ENCODE assay signal across 1 cellular context in the genomic region with DNA sequence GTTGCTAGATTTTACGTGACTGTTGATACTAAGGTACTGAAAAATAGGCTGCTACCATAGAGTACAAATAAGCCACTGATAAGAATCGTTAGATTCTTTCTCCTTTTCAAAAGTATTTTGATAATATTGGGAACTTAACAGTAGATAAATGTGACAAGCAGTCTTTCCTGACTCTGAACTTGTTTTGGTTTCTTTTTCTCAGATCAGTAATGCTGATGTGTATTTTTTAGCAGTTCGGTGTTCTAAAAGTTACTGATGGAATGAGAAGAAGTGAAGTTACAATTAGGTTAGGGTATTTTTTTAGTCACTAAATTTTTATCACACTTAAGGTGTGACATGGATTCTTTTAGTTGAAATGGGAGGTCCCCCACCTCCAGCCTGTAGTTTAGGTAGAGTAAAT.
A peak's percentile ranks its signal among the peaks of the same experiment; 100 is the strongest.
TF ChIP-seq lines count a peak whose summit lies in the region.

No MANE protein-coding gene starts in this region.

TF ChIP-seq in H1, 55 proteins besides CTCF, POLR2A, EP300 and RAD21:
- TF ChIP-seq TBP (IDR thresholded peaks at IDR 0.05; ENCODE audit: low read depth, low read length) (no peak), CEBPB (IDR thresholded peaks at IDR 0.05; ENCODE audit: low read depth, low read length) (no peak), ASH2L (IDR thresholded peaks at IDR 0.05; ENCODE audit: low read length) (peak; percentile 1)
- TF ChIP-seq, protein P1, sequence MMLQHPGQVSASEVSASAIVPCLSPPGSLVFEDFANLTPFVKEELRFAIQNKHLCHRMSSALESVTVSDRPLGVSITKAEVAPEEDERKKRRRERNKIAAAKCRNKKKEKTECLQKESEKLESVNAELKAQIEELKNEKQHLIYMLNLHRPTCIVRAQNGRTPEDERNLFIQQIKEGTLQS (IDR thresholded peaks at IDR 0.05; ENCODE audit: insufficient read depth, low read depth, low read length): no peak
- TF ChIP-seq, protein P2, sequence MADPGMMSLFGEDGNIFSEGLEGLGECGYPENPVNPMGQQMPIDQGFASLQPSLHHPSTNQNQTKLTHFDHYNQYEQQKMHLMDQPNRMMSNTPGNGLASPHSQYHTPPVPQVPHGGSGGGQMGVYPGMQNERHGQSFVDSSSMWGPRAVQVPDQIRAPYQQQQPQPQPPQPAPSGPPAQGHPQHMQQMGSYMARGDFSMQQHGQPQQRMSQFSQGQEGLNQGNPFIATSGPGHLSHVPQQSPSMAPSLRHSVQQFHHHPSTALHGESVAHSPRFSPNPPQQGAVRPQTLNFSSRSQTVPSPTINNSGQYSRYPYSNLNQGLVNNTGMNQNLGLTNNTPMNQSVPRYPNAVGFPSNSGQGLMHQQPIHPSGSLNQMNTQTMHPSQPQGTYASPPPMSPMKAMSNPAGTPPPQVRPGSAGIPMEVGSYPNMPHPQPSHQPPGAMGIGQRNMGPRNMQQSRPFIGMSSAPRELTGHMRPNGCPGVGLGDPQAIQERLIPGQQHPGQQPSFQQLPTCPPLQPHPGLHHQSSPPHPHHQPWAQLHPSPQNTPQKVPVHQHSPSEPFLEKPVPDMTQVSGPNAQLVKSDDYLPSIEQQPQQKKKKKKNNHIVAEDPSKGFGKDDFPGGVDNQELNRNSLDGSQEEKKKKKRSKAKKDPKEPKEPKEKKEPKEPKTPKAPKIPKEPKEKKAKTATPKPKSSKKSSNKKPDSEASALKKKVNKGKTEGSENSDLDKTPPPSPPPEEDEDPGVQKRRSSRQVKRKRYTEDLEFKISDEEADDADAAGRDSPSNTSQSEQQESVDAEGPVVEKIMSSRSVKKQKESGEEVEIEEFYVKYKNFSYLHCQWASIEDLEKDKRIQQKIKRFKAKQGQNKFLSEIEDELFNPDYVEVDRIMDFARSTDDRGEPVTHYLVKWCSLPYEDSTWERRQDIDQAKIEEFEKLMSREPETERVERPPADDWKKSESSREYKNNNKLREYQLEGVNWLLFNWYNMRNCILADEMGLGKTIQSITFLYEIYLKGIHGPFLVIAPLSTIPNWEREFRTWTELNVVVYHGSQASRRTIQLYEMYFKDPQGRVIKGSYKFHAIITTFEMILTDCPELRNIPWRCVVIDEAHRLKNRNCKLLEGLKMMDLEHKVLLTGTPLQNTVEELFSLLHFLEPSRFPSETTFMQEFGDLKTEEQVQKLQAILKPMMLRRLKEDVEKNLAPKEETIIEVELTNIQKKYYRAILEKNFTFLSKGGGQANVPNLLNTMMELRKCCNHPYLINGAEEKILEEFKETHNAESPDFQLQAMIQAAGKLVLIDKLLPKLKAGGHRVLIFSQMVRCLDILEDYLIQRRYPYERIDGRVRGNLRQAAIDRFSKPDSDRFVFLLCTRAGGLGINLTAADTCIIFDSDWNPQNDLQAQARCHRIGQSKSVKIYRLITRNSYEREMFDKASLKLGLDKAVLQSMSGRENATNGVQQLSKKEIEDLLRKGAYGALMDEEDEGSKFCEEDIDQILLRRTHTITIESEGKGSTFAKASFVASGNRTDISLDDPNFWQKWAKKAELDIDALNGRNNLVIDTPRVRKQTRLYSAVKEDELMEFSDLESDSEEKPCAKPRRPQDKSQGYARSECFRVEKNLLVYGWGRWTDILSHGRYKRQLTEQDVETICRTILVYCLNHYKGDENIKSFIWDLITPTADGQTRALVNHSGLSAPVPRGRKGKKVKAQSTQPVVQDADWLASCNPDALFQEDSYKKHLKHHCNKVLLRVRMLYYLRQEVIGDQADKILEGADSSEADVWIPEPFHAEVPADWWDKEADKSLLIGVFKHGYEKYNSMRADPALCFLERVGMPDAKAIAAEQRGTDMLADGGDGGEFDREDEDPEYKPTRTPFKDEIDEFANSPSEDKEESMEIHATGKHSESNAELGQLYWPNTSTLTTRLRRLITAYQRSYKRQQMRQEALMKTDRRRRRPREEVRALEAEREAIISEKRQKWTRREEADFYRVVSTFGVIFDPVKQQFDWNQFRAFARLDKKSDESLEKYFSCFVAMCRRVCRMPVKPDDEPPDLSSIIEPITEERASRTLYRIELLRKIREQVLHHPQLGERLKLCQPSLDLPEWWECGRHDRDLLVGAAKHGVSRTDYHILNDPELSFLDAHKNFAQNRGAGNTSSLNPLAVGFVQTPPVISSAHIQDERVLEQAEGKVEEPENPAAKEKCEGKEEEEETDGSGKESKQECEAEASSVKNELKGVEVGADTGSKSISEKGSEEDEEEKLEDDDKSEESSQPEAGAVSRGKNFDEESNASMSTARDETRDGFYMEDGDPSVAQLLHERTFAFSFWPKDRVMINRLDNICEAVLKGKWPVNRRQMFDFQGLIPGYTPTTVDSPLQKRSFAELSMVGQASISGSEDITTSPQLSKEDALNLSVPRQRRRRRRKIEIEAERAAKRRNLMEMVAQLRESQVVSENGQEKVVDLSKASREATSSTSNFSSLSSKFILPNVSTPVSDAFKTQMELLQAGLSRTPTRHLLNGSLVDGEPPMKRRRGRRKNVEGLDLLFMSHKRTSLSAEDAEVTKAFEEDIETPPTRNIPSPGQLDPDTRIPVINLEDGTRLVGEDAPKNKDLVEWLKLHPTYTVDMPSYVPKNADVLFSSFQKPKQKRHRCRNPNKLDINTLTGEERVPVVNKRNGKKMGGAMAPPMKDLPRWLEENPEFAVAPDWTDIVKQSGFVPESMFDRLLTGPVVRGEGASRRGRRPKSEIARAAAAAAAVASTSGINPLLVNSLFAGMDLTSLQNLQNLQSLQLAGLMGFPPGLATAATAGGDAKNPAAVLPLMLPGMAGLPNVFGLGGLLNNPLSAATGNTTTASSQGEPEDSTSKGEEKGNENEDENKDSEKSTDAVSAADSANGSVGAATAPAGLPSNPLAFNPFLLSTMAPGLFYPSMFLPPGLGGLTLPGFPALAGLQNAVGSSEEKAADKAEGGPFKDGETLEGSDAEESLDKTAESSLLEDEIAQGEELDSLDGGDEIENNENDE (IDR thresholded peaks at IDR 0.05; ENCODE audit: insufficient replicate concordance, low read length): no peak
